In the genomic region with DNA sequence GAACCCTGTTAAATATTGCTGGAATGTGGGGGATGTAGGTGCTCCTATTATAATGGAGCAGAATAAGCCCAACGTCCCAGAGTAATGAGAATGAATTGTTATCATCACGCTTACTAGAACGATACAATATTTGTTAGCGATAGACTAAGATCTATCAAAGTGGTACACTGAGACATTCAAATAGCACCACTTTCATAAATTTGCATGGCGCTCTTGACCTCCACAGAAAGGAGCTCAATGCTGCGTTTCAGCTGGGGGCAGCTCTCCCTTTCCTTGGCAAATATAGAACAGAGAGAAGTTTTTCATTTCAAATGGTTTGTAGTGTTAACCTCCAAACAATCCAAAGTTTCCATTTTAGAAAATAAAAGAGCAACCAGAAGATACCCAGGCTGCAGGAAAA, we compare ENCODE assay signal across 22 cellular contexts. TPM values are rescaled to one million over a fixed set of nuclear protein-coding genes. Genes with fewer than 3 reads are reported as not detected.
DNase-seq lines count a peak whose midpoint lies in the region; ATAC-seq and TF ChIP-seq lines count a peak whose summit lies in the region.
"Had no signal": no experiment of that assay in that cellular context is flagged by ENCODE, and none has a peak within 500 bp of the region (broad histone marks: within the 10 kb centered on the region; RNA-seq: fewer than 3 reads in every experiment).

No MANE protein-coding gene starts in this region.

- no peak overlapping the region for H2BK120ac ChIP-seq in IMR-90 (ENCODE audit: low read depth, low read length)

- no peak for TF ChIP-seq RAD21 in IMR-90 (IDR thresholded peaks at IDR 0.05; ENCODE audit: low read length)

- peak overlapping the region; percentile 22; the same call in 1 of the 2 replicates for H4K5ac ChIP-seq in IMR-90 (ENCODE audit: low read depth, low read length)

- no peaks in the 10 kb centered on the region for H3K9me3 Mint-ChIP-seq in stimulated activated naive B cell treated with anti-CD40 and anti-IgM and Interleukin-4, amounts not matched to agents 10 μg/mL and 1 μg/mL and 100 μg/mL, for 72 hours
- H3K9me3 Mint-ChIP-seq: activated CD8-positive, alpha-beta T cell treated with anti-CD3 and anti-CD28 coated beads for 36 hours; CD4-positive, alpha-beta memory T cell; central memory CD8-positive, alpha-beta T cell; natural killer cell treated with Interleukin-12 subunit alpha and Interleukin-12 subunit beta and Interleukin-15 and Interleukin-18, amount 100 ng/mL, for 72 hours; type B pancreatic cell had no signal

- H2BK20ac ChIP-seq in IMR-90 (ENCODE audit: low read depth, low read length): no peak overlapping the region

- no peak overlapping the region for H2BK15ac ChIP-seq in IMR-90 (ENCODE audit: low read depth, low read length)

- H3K27me3 ChIP-seq in IMR-90 (ENCODE audit: control insufficient read depth, insufficient read depth, low read length) (no peaks in the 10 kb centered on the region), ascending aorta (no peaks in the 10 kb centered on the region), heart left ventricle (no peaks in the 10 kb centered on the region)

- H3K4me3 Mint-ChIP-seq in stimulated activated naive B cell treated with anti-CD40 and anti-IgM and Interleukin-4, amounts not matched to agents 10 μg/mL and 1 μg/mL and 100 μg/mL, for 72 hours: no peak overlapping the region
- H3K4me3 Mint-ChIP-seq: activated CD8-positive, alpha-beta T cell treated with anti-CD3 and anti-CD28 coated beads for 36 hours; CD4-positive, alpha-beta memory T cell; central memory CD8-positive, alpha-beta T cell; natural killer cell treated with Interleukin-12 subunit alpha and Interleukin-12 subunit beta and Interleukin-15 and Interleukin-18, amount 100 ng/mL, for 72 hours; type B pancreatic cell had no signal

- H2BK5ac ChIP-seq in IMR-90 (ENCODE audit: low read depth, low read length, poor library complexity, severe bottlenecking): peak overlapping the region; percentile 75

- CTCF ChIA-PET in IMR-90 (lab: Yijun Ruan, JAX): interaction anchor here (0.6 to 1.4 kb wide), 2 partner anchors 42 to 46 kb away, joined by 3 read pairs; no protein-coding TSS in a partner anchor

- no peak overlapping the region for H2AFZ ChIP-seq in IMR-90 (replicated peaks; ENCODE audit: low read length, poor library complexity)
- H2AFZ ChIP-seq: parathyroid adenoma had no signal

- no peak for DNase-seq in IMR-90
- no peak for DNase-seq in ascending aorta (ENCODE audit: low spot score in 2 of 2)
- peak; percentile 17 for DNase-seq in kidney glomerular epithelial cell (lab: John Stamatoyannopoulos, UW)
- DNase-seq in substantia nigra (lab: John Stamatoyannopoulos, UW): no peak
- DNase-seq in stimulated activated naive B cell treated with anti-CD40 and anti-IgM and Interleukin-4, amounts not matched to agents 10 μg/mL and 1 μg/mL and 100 μg/mL, for 72 hours: no peak
- no peak for DNase-seq in NCI-H510A (lab: John Stamatoyannopoulos, UW)
- no peak for DNase-seq in globus pallidus (ENCODE audit: low spot score)
- no peak for DNase-seq in heart left ventricle
- DNase-seq: activated CD4-positive, CD25-positive, alpha-beta regulatory T cell treated with anti-CD3 and anti-CD28 coated beads, Interleukin-2, amount 50 U/mL, for 72 hours; activated CD8-positive, alpha-beta T cell treated with anti-CD3 and anti-CD28 coated beads for 36 hours; activated naive CD4-positive, alpha-beta T cell; CD4-positive, alpha-beta memory T cell; DMS 273 treated with DMSO at 0.1 percent for 48 hours; head of caudate nucleus; NCI-H1436; NCI-H510A treated with DMSO at 0.1 percent for 48 hours; T-helper 1 cell had no signal

- peaks cover 2% of the 10 kb centered on the region; the same call in 1 of the 2 replicates for H3K9me1 ChIP-seq in IMR-90 (ENCODE audit: insufficient read depth, low read length)

- H3K23ac ChIP-seq in IMR-90 (ENCODE audit: low read depth, low read length): peak overlapping the region; percentile 55; the same call in 1 of the 2 replicates

- peaks cover 0 to 12% of the 10 kb centered on the region in 2 donors for H3K27me3 Mint-ChIP-seq in stimulated activated naive B cell treated with anti-CD40 and anti-IgM and Interleukin-4, amounts not matched to agents 10 μg/mL and 1 μg/mL and 100 μg/mL, for 72 hours

- H3K4me3 ChIP-seq in IMR-90 (ENCODE audit: insufficient read depth, low read depth, low read length): no peak overlapping the region
- peak overlapping the region in 1 of 2 donors; percentile 62 for H3K4me3 ChIP-seq in ascending aorta
- no peak overlapping the region for H3K4me3 ChIP-seq in heart left ventricle

- no peak for TF ChIP-seq CTCF in IMR-90 (conservative IDR thresholded peaks at IDR 0.05; ENCODE audit: low read depth, low read length)
- TF ChIP-seq CTCF in ascending aorta (IDR thresholded peaks at IDR 0.05): no peak
- TF ChIP-seq CTCF in heart left ventricle (IDR thresholded peaks at IDR 0.05): no peak

- no TSS peak for BruUV-seq in IMR-90 (replicated peaks; lab: Mats Ljungman, UMichigan)

- no peak overlapping the region for H3K56ac ChIP-seq in IMR-90 (ENCODE audit: extremely low read depth, insufficient read depth, low read length)

- H3K4me1 ChIP-seq in IMR-90 (ENCODE audit: control insufficient read depth, insufficient read depth, low read length) (peaks cover 28% of the 10 kb centered on the region), ascending aorta (peaks cover 4 to 37% of the 10 kb centered on the region in 2 donors), heart left ventricle (peaks cover 0 to 23% (median 0%) of the 10 kb centered on the region in 12 donors)
- H3K4me1 ChIP-seq: parathyroid adenoma had no signal

- peak overlapping the region; percentile 10; the same call in 1 of the 2 replicates for H3K14ac ChIP-seq in IMR-90 (replicated peaks; ENCODE audit: low read depth, low read length)

- no peaks in the 10 kb centered on the region for H3K36me3 Mint-ChIP-seq in stimulated activated naive B cell treated with anti-CD40 and anti-IgM and Interleukin-4, amounts not matched to agents 10 μg/mL and 1 μg/mL and 100 μg/mL, for 72 hours
- H3K36me3 Mint-ChIP-seq: CD4-positive, alpha-beta memory T cell; natural killer cell treated with Interleukin-12 subunit alpha and Interleukin-12 subunit beta and Interleukin-15 and Interleukin-18, amount 100 ng/mL, for 72 hours had no signal

- H3K27ac ChIP-seq in IMR-90 (ENCODE audit: insufficient read depth, low read length): peak overlapping the region; percentile 76; the same call in 1 of the 2 replicates
- H3K27ac ChIP-seq in ascending aorta: peak overlapping the region; percentile 80 to 94
- peak overlapping the region; percentile 49 for H3K27ac ChIP-seq in substantia nigra (ENCODE audit: low read depth, low read length, poor library complexity, severe bottlenecking)
- no peak overlapping the region for H3K27ac ChIP-seq in heart left ventricle
- H3K27ac ChIP-seq: parathyroid adenoma had no signal

- H3K4ac ChIP-seq in IMR-90 (ENCODE audit: low read depth, low read length): peak overlapping the region; percentile 26; the same call in 1 of the 2 replicates

- H3K36me3 ChIP-seq in IMR-90 (ENCODE audit: control insufficient read depth, insufficient read depth, low read length): peaks cover 31% of the 10 kb centered on the region
- H3K36me3 ChIP-seq in ascending aorta: no peaks in the 10 kb centered on the region
- no peaks in the 10 kb centered on the region for H3K36me3 ChIP-seq in heart left ventricle

- intact Hi-C loops in IMR-90 (cut with micrococcal nuclease) (no loop called here), ascending aorta (cut with DNase I) (no loop called here), heart left ventricle (cut with DNase I) (no loop called here)

- no peak overlapping the region for H3K27ac Mint-ChIP-seq in stimulated activated naive B cell treated with anti-CD40 and anti-IgM and Interleukin-4, amounts not matched to agents 10 μg/mL and 1 μg/mL and 100 μg/mL, for 72 hours
- H3K27ac Mint-ChIP-seq: activated CD8-positive, alpha-beta T cell treated with anti-CD3 and anti-CD28 coated beads for 36 hours; CD4-positive, alpha-beta memory T cell; natural killer cell treated with Interleukin-12 subunit alpha and Interleukin-12 subunit beta and Interleukin-15 and Interleukin-18, amount 100 ng/mL, for 72 hours; type B pancreatic cell had no signal

- peak overlapping the region; percentile 43; the same call in 1 of the 2 replicates for H3K9ac ChIP-seq in IMR-90 (ENCODE audit: low read depth, low read length)
- H3K9ac ChIP-seq: parathyroid adenoma had no signal

- no peak overlapping the region; the same call in 1 of the 2 replicates for H3K18ac ChIP-seq in IMR-90 (ENCODE audit: low read depth, low read length)

- H3K79me1 ChIP-seq in IMR-90 (ENCODE audit: low read depth in 1 of 2, low read length in 2 of 2): peaks cover 0 to 27% of the 10 kb centered on the region in 2 experiments; a peak in 3 of 4 replicates

- H4K91ac ChIP-seq in IMR-90 (ENCODE audit: insufficient read depth, low read depth, low read length): no peak overlapping the region

- ATAC-seq in IMR-90 (ENCODE audit: low read depth): no peak
- no peak for ATAC-seq in stimulated activated naive B cell treated with anti-CD40 and anti-IgM and Interleukin-4, amounts not matched to agents 10 μg/mL and 1 μg/mL and 100 μg/mL, for 72 hours (replicated peaks)
- no peak for ATAC-seq in heart left ventricle
- ATAC-seq: activated CD8-positive, alpha-beta T cell treated with anti-CD3 and anti-CD28 coated beads for 36 hours; natural killer cell treated with Interleukin-12 subunit alpha and Interleukin-12 subunit beta and Interleukin-15 and Interleukin-18, amount 100 ng/mL, for 72 hours; sciatic nerve had no signal

- TF ChIP-seq POLR2A in IMR-90 (IDR thresholded peaks at IDR 0.05; ENCODE audit: low read depth, low read length) (no peak), heart left ventricle (IDR thresholded peaks at IDR 0.05) (no peak)

- no peak overlapping the region; the same call in 1 of the 2 replicates for H3K4me2 ChIP-seq in IMR-90 (ENCODE audit: low read depth, low read length)

- WGBS in IMR-90 (ENCODE audit: extremely low coverage in 2 of 2, insufficient read length in 1 of 2), 2 experiments: 80% methylated on average over 4 of the region's 6 CpGs; no CpG with 5 or more reads in 1 of the 2 experiments
- WGBS in heart left ventricle, 4 donors: 87 to 92% (median 90%) methylated on average over 6 of the region's 6 CpGs

- in situ Hi-C loops in IMR-90 (cut with MboI; ENCODE audit: low sequenced_read_pairs): no loop called here

- no peaks in the 10 kb centered on the region for H3K9me3 ChIP-seq in IMR-90 (ENCODE audit: control insufficient read depth, insufficient read depth, low read length)
- H3K9me3 ChIP-seq in ascending aorta: no peaks in the 10 kb centered on the region
- H3K9me3 ChIP-seq in heart left ventricle: no peaks in the 10 kb centered on the region

- dilution Hi-C loops in IMR-90 (cut with HindIII; ENCODE audit: low sequenced_read_pairs, unreplicated experiment): no loop called here

- no peak overlapping the region for H2AK5ac ChIP-seq in IMR-90 (ENCODE audit: low read depth, low read length)

- H4K20me1 ChIP-seq in IMR-90 (ENCODE audit: insufficient read depth, low read length): peaks cover 64% of the 10 kb centered on the region; the same call in 1 of the 2 replicates

- H4K8ac ChIP-seq in IMR-90 (ENCODE audit: low read depth in 2 of 2, low read length in 2 of 2): peak overlapping the region; percentile 38 to 56; a peak in 3 of 4 replicates

- POLR2A ChIA-PET in IMR-90 (lab: Charles Lee; ENCODE audit: unreplicated experiment): interaction anchor here (0.6 to 1.1 kb wide), 3 partner anchors 22 to 37 kb away, joined by 3 read pairs; no protein-coding TSS in a partner anchor

- H2AK9ac ChIP-seq in IMR-90 (replicated peaks; ENCODE audit: low read depth, low read length, poor library complexity): no peak overlapping the region

- peaks cover 5% of the 10 kb centered on the region in 2 donors for H3K4me1 Mint-ChIP-seq in stimulated activated naive B cell treated with anti-CD40 and anti-IgM and Interleukin-4, amounts not matched to agents 10 μg/mL and 1 μg/mL and 100 μg/mL, for 72 hours

RNA-seq across cellular contexts. Expression of gene BLID, which starts 38.2 kb away (rescaled TPM):
- total RNA-seq in IMR-90 (2012; rRNA removed) (25.8 and 30.8 TPM in 2 replicates), ascending aorta (not detected), heart left ventricle (not detected)
- polyA plus RNA-seq in IMR-90 (2012; rRNA removed) (0.13 and 0.24 TPM in 2 replicates), heart left ventricle (not detected)
- not detected in 2 replicates for polyA plus RNA-seq in IMR-90 (2012; cell fraction: cytosol; rRNA removed)
- 0.24 and 2.9 TPM in 2 replicates for polyA plus RNA-seq in IMR-90 (2012; cell fraction: nucleus; rRNA removed; ENCODE audit: low replicate concordance)
- total RNA-seq: activated CD8-positive, alpha-beta T cell treated with anti-CD3 and anti-CD28 coated beads for 36 hours; CD4-positive, alpha-beta memory T cell; natural killer cell treated with Interleukin-12 subunit alpha and Interleukin-12 subunit beta and Interleukin-15 and Interleukin-18, amount 100 ng/mL, for 72 hours had no signal
- polyA plus RNA-seq: CD4-positive, alpha-beta memory T cell had no signal

Comparison
In these comparisons a context has a peak if more than half of its experiments do, and no peak if none do; other contexts are left out.
1. H3K27ac ChIP-seq: peak in IMR-90 (single experiment), ascending aorta (2 of 2) and substantia nigra (single experiment); none in heart left ventricle (0 of 12).
2. RNA of gene BLID, which starts 38.2 kb away (total RNA-seq): 25.8 to 30.8 TPM in IMR-90; not detected in ascending aorta (single experiment) and not detected in heart left ventricle; every median in the first group is over 10 times any median in the second.